Comparison of ENCODE assay signal across 25 cellular contexts in the genomic region with DNA sequence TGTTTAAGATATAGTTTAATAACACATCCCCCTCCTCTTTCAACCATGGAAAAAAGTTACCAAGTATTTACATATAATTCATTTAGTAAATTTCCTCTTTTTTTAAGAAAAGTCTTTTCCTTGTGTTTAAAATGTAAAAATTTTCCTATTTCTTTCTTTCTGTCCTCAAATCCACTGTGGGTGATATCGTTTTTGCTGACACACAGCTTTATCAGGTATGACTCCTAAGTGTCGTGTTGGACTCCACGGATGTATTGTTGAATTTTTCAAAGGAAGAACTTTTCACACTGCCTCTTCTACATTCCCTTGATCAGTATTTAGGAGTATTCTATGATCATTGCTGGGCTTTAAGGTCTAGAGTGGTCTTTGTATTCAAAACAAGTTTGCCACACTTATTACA. TPM values are rescaled to one million over a fixed set of nuclear protein-coding genes. Genes with fewer than 3 reads are reported as not detected.
DNase-seq lines count a peak whose midpoint lies in the region; ATAC-seq, FAIRE-seq and TF ChIP-seq lines count a peak whose summit lies in the region.
"Had no signal": no experiment of that assay in that cellular context is flagged by ENCODE, and none has a peak within 500 bp of the region (broad histone marks: within the 10 kb centered on the region; RNA-seq: fewer than 3 reads in every experiment).

No MANE protein-coding gene starts in this region.

- H3K4me2 ChIP-seq in IMR-90 (ENCODE audit: low read depth, low read length) (no peak overlapping the region), smooth muscle cell (no peak overlapping the region)
- H3K4me2 ChIP-seq: PC-9 had no signal

- H2AK5ac ChIP-seq in IMR-90 (ENCODE audit: low read depth, low read length), result no peak overlapping the region

- H3K9ac ChIP-seq in IMR-90 (ENCODE audit: low read depth, low read length) (no peak overlapping the region), smooth muscle cell (ENCODE audit: low read depth) (no peak overlapping the region)

- WGBS in IMR-90 (ENCODE audit: extremely low coverage in 2 of 2, insufficient read length in 1 of 2), 2 experiments, result no CpG with 5 or more reads among the region's 3 CpGs
- 85 to 93% (median 90%) methylated on average over 3 of the region's 3 CpGs for WGBS in small intestine, 3 donors
- 90% methylated on average over 3 of the region's 3 CpGs for WGBS in smooth muscle cell (ENCODE audit: low lambda C conversion rate)
- 93 to 95% methylated on average over 3 of the region's 3 CpGs for WGBS in thyroid gland, 2 donors

- H2BK120ac ChIP-seq in IMR-90 (ENCODE audit: low read depth, low read length), result no peak overlapping the region

- H2AK9ac ChIP-seq in IMR-90 (replicated peaks; ENCODE audit: low read depth, low read length, poor library complexity), result no peak overlapping the region

- H3K27me3 ChIP-seq in IMR-90 (ENCODE audit: control insufficient read depth, insufficient read depth, low read length) (no peaks in the 10 kb centered on the region), small intestine (ENCODE audit: control insufficient read depth in 2 of 2, insufficient read depth in 2 of 2, low read length in 2 of 2) (no peaks in the 10 kb centered on the region), smooth muscle cell (ENCODE audit: low read depth) (no peaks in the 10 kb centered on the region), thyroid gland (no peaks in the 10 kb centered on the region)
- H3K27me3 ChIP-seq: BE2C, SJCRH30 had no signal

- H2BK15ac ChIP-seq in IMR-90 (ENCODE audit: low read depth, low read length), result no peak overlapping the region

- H4K91ac ChIP-seq in IMR-90 (ENCODE audit: insufficient read depth, low read depth, low read length), result no peak overlapping the region

- peaks cover 7% of the 10 kb centered on the region for H3K9me1 ChIP-seq in IMR-90 (ENCODE audit: insufficient read depth, low read length)

- H3K9me3 Mint-ChIP-seq in activated T-cell treated with anti-CD3 and anti-CD28 coated beads, Interleukin-2, amount 50 U/mL, for 24 hours, result no peaks in the 10 kb centered on the region
- H3K9me3 Mint-ChIP-seq in central memory CD8-positive, alpha-beta T cell, result no peaks in the 10 kb centered on the region
- H3K9me3 Mint-ChIP-seq: HFFc6 had no signal

- POLR2A ChIA-PET in IMR-90 (lab: Charles Lee; ENCODE audit: unreplicated experiment), result no interaction called here

- H3K4me3 ChIP-seq in IMR-90 (ENCODE audit: insufficient read depth, low read depth, low read length) (no peak overlapping the region), small intestine (ENCODE audit: low read depth in 1 of 2, low read length in 2 of 2) (no peak overlapping the region), smooth muscle cell (no peak overlapping the region), thyroid gland (replicated peaks in 1 of 3) (no peak overlapping the region)
- H3K4me3 ChIP-seq: HAP-1, PC-9, SJCRH30 had no signal

- H3K18ac ChIP-seq in IMR-90 (ENCODE audit: low read depth, low read length), result no peak overlapping the region

- peaks cover 2 to 4% of the 10 kb centered on the region in 2 experiments; a peak in 2 of 4 replicates for H3K79me1 ChIP-seq in IMR-90 (ENCODE audit: low read depth in 1 of 2, low read length in 2 of 2)

- H4K5ac ChIP-seq in IMR-90 (ENCODE audit: low read depth, low read length), result no peak overlapping the region

- no peak overlapping the region for H3K14ac ChIP-seq in IMR-90 (replicated peaks; ENCODE audit: low read depth, low read length)

- no peak overlapping the region for H3K4me3 Mint-ChIP-seq in activated T-cell treated with anti-CD3 and anti-CD28 coated beads, Interleukin-2, amount 50 U/mL, for 24 hours
- no peak overlapping the region for H3K4me3 Mint-ChIP-seq in central memory CD8-positive, alpha-beta T cell
- H3K4me3 Mint-ChIP-seq: CD14-positive monocyte, HFFc6 had no signal

- H3K36me3 Mint-ChIP-seq in activated T-cell treated with anti-CD3 and anti-CD28 coated beads, Interleukin-2, amount 50 U/mL, for 24 hours (ENCODE audit: low read depth), result peaks cover 85% of the 10 kb centered on the region
- peaks cover 46% of the 10 kb centered on the region for H3K36me3 Mint-ChIP-seq in central memory CD8-positive, alpha-beta T cell (ENCODE audit: insufficient read depth)

- dilution Hi-C loops in IMR-90 (cut with HindIII; ENCODE audit: low sequenced_read_pairs, unreplicated experiment), result no loop called here

- H4K8ac ChIP-seq in IMR-90 (ENCODE audit: low read depth in 2 of 2, low read length in 2 of 2), result no peak overlapping the region

- no peak for TF ChIP-seq RAD21 in IMR-90 (IDR thresholded peaks at IDR 0.05; ENCODE audit: low read length)

- H3K56ac ChIP-seq in IMR-90 (ENCODE audit: extremely low read depth, insufficient read depth, low read length), result no peak overlapping the region

- in situ Hi-C loops in IMR-90 (cut with MboI; ENCODE audit: low sequenced_read_pairs), result loop anchor here (25.0 kb wide), 1 partner anchor 563 kb away; no protein-coding TSS in a partner anchor

- H3K4ac ChIP-seq in IMR-90 (ENCODE audit: low read depth, low read length), result no peak overlapping the region

- no peaks in the 10 kb centered on the region for H3K27me3 Mint-ChIP-seq in activated T-cell treated with anti-CD3 and anti-CD28 coated beads, Interleukin-2, amount 50 U/mL, for 24 hours
- no peaks in the 10 kb centered on the region for H3K27me3 Mint-ChIP-seq in central memory CD8-positive, alpha-beta T cell

- H4K20me1 ChIP-seq in IMR-90 (ENCODE audit: insufficient read depth, low read length) (no peaks in the 10 kb centered on the region), smooth muscle cell (ENCODE audit: low read depth) (peaks cover 29% of the 10 kb centered on the region)

- H3K36me3 ChIP-seq in IMR-90 (ENCODE audit: control insufficient read depth, insufficient read depth, low read length) (peaks cover 6% of the 10 kb centered on the region), small intestine (ENCODE audit: control insufficient read depth in 2 of 2, insufficient read depth in 2 of 2, low read length in 2 of 2) (peaks cover 0 to 4% of the 10 kb centered on the region in 2 donors), smooth muscle cell (ENCODE audit: low read depth) (peaks cover 7% of the 10 kb centered on the region), thyroid gland (peaks cover 5 to 10% of the 10 kb centered on the region in 2 donors)
- H3K36me3 ChIP-seq: BE2C, HAP-1, SJCRH30 had no signal

- no peaks in the 10 kb centered on the region for H3F3A ChIP-seq in smooth muscle cell (ENCODE audit: low read depth)

- H2AFZ ChIP-seq in IMR-90 (replicated peaks; ENCODE audit: low read length, poor library complexity), result no peak overlapping the region
- H2AFZ ChIP-seq in smooth muscle cell (ENCODE audit: low read depth), result no peak overlapping the region
- H2AFZ ChIP-seq: PC-9 had no signal

- FAIRE-seq in small intestine (lab: Jason Lieb, UNC), result peak; percentile 30
- FAIRE-seq: D721Med had no signal

- H3K4me1 ChIP-seq in IMR-90 (ENCODE audit: control insufficient read depth, insufficient read depth, low read length) (no peaks in the 10 kb centered on the region), small intestine (ENCODE audit: control insufficient read depth in 2 of 2, insufficient read depth in 1 of 2, low read depth in 1 of 2, low read length in 1 of 2) (no peaks in the 10 kb centered on the region), smooth muscle cell (ENCODE audit: low read depth) (no peaks in the 10 kb centered on the region), thyroid gland (no peaks in the 10 kb centered on the region)
- H3K4me1 ChIP-seq: BE2C, SJCRH30 had no signal

- TF ChIP-seq CTCF in IMR-90 (conservative IDR thresholded peaks at IDR 0.05; ENCODE audit: low read depth, low read length), result no peak
- TF ChIP-seq CTCF in smooth muscle cell (IDR thresholded peaks at IDR 0.05; ENCODE audit: borderline replicate concordance, insufficient read depth, poor library complexity, severe bottlenecking), result no peak
- no peak for TF ChIP-seq CTCF in thyroid gland (IDR thresholded peaks at IDR 0.05)

- intact Hi-C loops in IMR-90 (cut with micrococcal nuclease), result no loop called here
- intact Hi-C loops in thyroid gland (cut with DNase I), result no loop called here

- no peaks in the 10 kb centered on the region for H3K9me3 ChIP-seq in IMR-90 (ENCODE audit: control insufficient read depth, insufficient read depth, low read length)
- no peaks in the 10 kb centered on the region for H3K9me3 ChIP-seq in small intestine (ENCODE audit: control insufficient read depth, low read depth)
- no peaks in the 10 kb centered on the region for H3K9me3 ChIP-seq in smooth muscle cell (replicated peaks; ENCODE audit: low read depth)
- no peaks in the 10 kb centered on the region for H3K9me3 ChIP-seq in thyroid gland
- H3K9me3 ChIP-seq: BE2C, HAP-1, SJCRH30 had no signal

- peak overlapping the region; percentile 6 for H3K27ac Mint-ChIP-seq in activated T-cell treated with anti-CD3 and anti-CD28 coated beads, Interleukin-2, amount 50 U/mL, for 24 hours
- peak overlapping the region; percentile 30 for H3K27ac Mint-ChIP-seq in central memory CD8-positive, alpha-beta T cell (ENCODE audit: low read depth)
- H3K27ac Mint-ChIP-seq: CD14-positive monocyte, HFFc6 had no signal

- H2BK5ac ChIP-seq in IMR-90 (ENCODE audit: low read depth, low read length, poor library complexity, severe bottlenecking), result no peak overlapping the region

- no TSS peak for BruUV-seq in IMR-90 (replicated peaks; lab: Mats Ljungman, UMichigan)

- no peak overlapping the region for H3K23ac ChIP-seq in IMR-90 (ENCODE audit: low read depth, low read length)

- H3K27ac ChIP-seq in IMR-90 (ENCODE audit: insufficient read depth, low read length) (no peak overlapping the region), small intestine (ENCODE audit: low read depth in 1 of 2, low read length in 1 of 2) (no peak overlapping the region), smooth muscle cell (ENCODE audit: low read depth) (no peak overlapping the region), thyroid gland (no peak overlapping the region)
- H3K27ac ChIP-seq: 22Rv1, PC-9, SJCRH30 had no signal

- no peak for DNase-seq in activated T-cell treated with anti-CD3 and anti-CD28 coated beads, Interleukin-2, amount 50 U/mL, for 24 hours
- no peak for DNase-seq in activated T-cell treated with anti-CD3 and anti-CD28 coated beads, Interleukin-2, amount 50 U/mL, for 48 hours
- DNase-seq in IMR-90 (no peak), small intestine (no peak), smooth muscle cell (lab: John Stamatoyannopoulos, UW; ENCODE audit: unreplicated experiment) (no peak), thyroid gland (no peak)
- DNase-seq in central memory CD8-positive, alpha-beta T cell (ENCODE audit: low spot score in 2 of 2), result no peak
- DNase-seq: ACHN, BE2C, GOT3, HFFc6, Karpas-422, NCI-H1092, NCI-H1417 treated with DMSO at 0.1 percent for 48 hours, NCI-H1694 treated with DMSO at 0.1 percent for 48 hours, NCI-H2081, NCI-H2227 treated with DMSO at 0.1 percent for 48 hours, NCI-H526 treated with DMSO at 0.1 percent for 48 hours, PC-9, SJCRH30 had no signal

- CTCF ChIA-PET in IMR-90 (lab: Yijun Ruan, JAX), result interaction anchor here (0.8 kb wide), 1 partner anchor 10 kb away, joined by 3 read pairs; no protein-coding TSS in a partner anchor

- H2BK20ac ChIP-seq in IMR-90 (ENCODE audit: low read depth, low read length), result no peak overlapping the region

- ATAC-seq in IMR-90 (ENCODE audit: low read depth), result no peak
- ATAC-seq in central memory CD8-positive, alpha-beta T cell (replicated peaks; ENCODE audit: extremely low read depth, poor library complexity, severe bottlenecking), result no peak
- ATAC-seq: Right ventricle myocardium inferior had no signal

- no peaks in the 10 kb centered on the region for H3K79me2 ChIP-seq in smooth muscle cell (ENCODE audit: low read depth)

- no peak for TF ChIP-seq POLR2A in IMR-90 (IDR thresholded peaks at IDR 0.05; ENCODE audit: low read depth, low read length)
- TF ChIP-seq POLR2A in thyroid gland (IDR thresholded peaks at IDR 0.05), result no peak

- peaks cover 73% of the 10 kb centered on the region for H3K4me1 Mint-ChIP-seq in activated T-cell treated with anti-CD3 and anti-CD28 coated beads, Interleukin-2, amount 50 U/mL, for 24 hours (ENCODE audit: low read depth)
- peaks cover 48% of the 10 kb centered on the region for H3K4me1 Mint-ChIP-seq in central memory CD8-positive, alpha-beta T cell

RNA-seq across cellular contexts. Expression of a gene that starts 33.1 kb away (rescaled TPM):
- 37.3 and 50.8 TPM in 2 replicates for total RNA-seq in IMR-90 (2012; rRNA removed)
- 12.9 and 16.2 TPM in 2 replicates for polyA plus RNA-seq in IMR-90 (2012; rRNA removed)
- polyA plus RNA-seq in IMR-90 (2012; cell fraction: cytosol; rRNA removed), result 3.3 and 6.1 TPM in 2 replicates
- polyA plus RNA-seq in IMR-90 (2012; cell fraction: nucleus; rRNA removed; ENCODE audit: low replicate concordance), result 2.9 and 16.3 TPM in 2 replicates
- polyA plus RNA-seq in small intestine, result 1 to 10 TPM; 6.0 to 7.8 (median 7.4) TPM
- 13.8 and 33.3 TPM in 2 replicates for total RNA-seq in smooth muscle cell
- polyA plus RNA-seq in smooth muscle cell, result 10.2 and 11.3 TPM in 2 replicates
- total RNA-seq in thyroid gland, result 100 to 1,000 TPM in 1 of 4 donors, 10 to 100 TPM in 3; 79.2 to 180 (median 92.4) TPM
